ENCODE assay signal across 1 cellular context in genomic region chr17:68777243-68777855, GRCh38.
TF ChIP-seq lines count a peak whose summit lies in the region.

No MANE protein-coding gene starts in this region.

TF ChIP-seq in HepG2, 621 proteins besides CTCF, POLR2A, EP300 and RAD21 (continued from another document):
- TF ChIP-seq ZBTB4 (CRISPR knock-in tag; IDR thresholded peaks at IDR 0.05; ENCODE audit: borderline replicate concordance): no peak
